ENCODE assay signal across 1 cellular context in genomic region chr14:35337074-35337556, GRCh38.
TF ChIP-seq lines count a peak whose summit lies in the region.

No MANE protein-coding gene starts in this region.

TF ChIP-seq in H1, 55 proteins besides CTCF, POLR2A, EP300 and RAD21 (continued from another document):
- no peak for TF ChIP-seq MAX (IDR thresholded peaks at IDR 0.05)
- no peak for TF ChIP-seq KDM1A (IDR thresholded peaks at IDR 0.05; ENCODE audit: borderline replicate concordance, low read length)
- no peak for TF ChIP-seq SIX5 (IDR thresholded peaks at IDR 0.05; ENCODE audit: low read depth, low read length)
- TF ChIP-seq CHD2 (IDR thresholded peaks at IDR 0.05; ENCODE audit: low read length), result no peak
- TF ChIP-seq CREB1 (IDR thresholded peaks at IDR 0.05), result no peak
- no peak for TF ChIP-seq NRF1 (IDR thresholded peaks at IDR 0.05; ENCODE audit: low read depth, low read length)
- TF ChIP-seq KDM5A (IDR thresholded peaks at IDR 0.05; ENCODE audit: low read length), result no peak
- TF ChIP-seq CEBPB (IDR thresholded peaks at IDR 0.05; ENCODE audit: low read depth, low read length), result no peak
- no peak for TF ChIP-seq BCL11A (IDR thresholded peaks at IDR 0.05; ENCODE audit: low read depth in 2 of 2, low read length in 2 of 2)
